1 cellular context compared by ENCODE assay signal in genomic region chr11:23988381-23989006, GRCh38.
TF ChIP-seq lines count a peak whose summit lies in the region.

No MANE protein-coding gene starts in this region.

TF ChIP-seq in SK-N-SH treated with all-trans-retinoic acid at 6 μM for 48 hours, 23 proteins besides CTCF, POLR2A, EP300 and RAD21 (continued from another document):
- TF ChIP-seq PATZ1 (CRISPR knock-in tag; IDR thresholded peaks at IDR 0.05; ENCODE audit: borderline replicate concordance) (no peak), OSR1 (CRISPR knock-in tag; IDR thresholded peaks at IDR 0.05) (no peak), RARB (CRISPR knock-in tag; IDR thresholded peaks at IDR 0.05) (no peak), ISL1 (CRISPR knock-in tag; IDR thresholded peaks at IDR 0.05) (no peak), ZFP3 (CRISPR knock-in tag; IDR thresholded peaks at IDR 0.05) (no peak), ZFP30 (CRISPR knock-in tag; IDR thresholded peaks at IDR 0.05) (no peak)
